Comparison of ENCODE assay signal across 9 cellular contexts in genomic region chr5:119270121-119270565, GRCh38.
DNase-seq lines count a peak whose midpoint lies in the region; ATAC-seq and TF ChIP-seq lines count a peak whose summit lies in the region.
"Had no signal": no experiment of that assay in that cellular context is flagged by ENCODE, and none has a peak within 500 bp of the region (broad histone marks: within the 10 kb centered on the region; RNA-seq: fewer than 3 reads in every experiment).

No MANE protein-coding gene starts in this region.

- no peak for TF ChIP-seq CTCF in RWPE2 (IDR thresholded peaks at IDR 0.05; ENCODE audit: poor library complexity, severe bottlenecking)
- no peak for TF ChIP-seq CTCF in hepatocyte (IDR thresholded peaks at IDR 0.05; ENCODE audit: poor library complexity)

- H3K27ac ChIP-seq in RWPE2 (ENCODE audit: poor library complexity, severe bottlenecking): peak overlapping the region; percentile 97
- peak overlapping the region; percentile 93 for H3K27ac ChIP-seq in hepatocyte
- no peak overlapping the region for H3K27ac ChIP-seq in thymus (ENCODE audit: low read depth)

- peak overlapping the region; percentile 82 for H3K4me2 ChIP-seq in hepatocyte

- H2AFZ ChIP-seq in hepatocyte: no peak overlapping the region

- H4K20me1 ChIP-seq in hepatocyte (ENCODE audit: insufficient read depth, poor library complexity, severe bottlenecking): no peaks in the 10 kb centered on the region

- peaks cover 75% of the 10 kb centered on the region for H3K4me1 Mint-ChIP-seq in activated T-cell treated with anti-CD3 and anti-CD28 coated beads, Interleukin-2, amount 50 U/mL, for 24 hours (ENCODE audit: low read depth)

- peaks cover 55% of the 10 kb centered on the region for H3K36me3 Mint-ChIP-seq in activated T-cell treated with anti-CD3 and anti-CD28 coated beads, Interleukin-2, amount 50 U/mL, for 24 hours (ENCODE audit: low read depth)

- peaks cover 8% of the 10 kb centered on the region for H3K9me3 Mint-ChIP-seq in activated T-cell treated with anti-CD3 and anti-CD28 coated beads, Interleukin-2, amount 50 U/mL, for 24 hours

- DNase-seq in activated T-cell treated with anti-CD3 and anti-CD28 coated beads, Interleukin-2, amount 50 U/mL, for 24 hours: no peak
- no peak for DNase-seq in activated T-cell treated with anti-CD3 and anti-CD28 coated beads, Interleukin-2, amount 50 U/mL, for 48 hours
- DNase-seq in RWPE2 (ENCODE audit: low spot score) (no peak), hepatocyte (ENCODE audit: low spot score) (no peak)
- DNase-seq: MG63 had no signal

- H3K27me3 ChIP-seq in RWPE2 (ENCODE audit: insufficient read depth, poor library complexity, severe bottlenecking) (no peaks in the 10 kb centered on the region), hepatocyte (no peaks in the 10 kb centered on the region), thymus (ENCODE audit: control insufficient read depth, insufficient read depth) (no peaks in the 10 kb centered on the region)
- H3K27me3 ChIP-seq: MG63 had no signal

- H3K4me1 ChIP-seq in RWPE2 (ENCODE audit: insufficient read depth, poor library complexity, severe bottlenecking) (peaks cover 60% of the 10 kb centered on the region), hepatocyte (ENCODE audit: insufficient read depth) (peaks cover 27% of the 10 kb centered on the region), thymus (ENCODE audit: control insufficient read depth, insufficient read depth, low read length) (peaks cover 36% of the 10 kb centered on the region)

- ATAC-seq in RWPE2 (ENCODE audit: low read depth): no peak
- ATAC-seq in GM18502 (IDR thresholded peaks at IDR 0.05; ENCODE audit: poor library complexity, unreplicated experiment): no peak
- no peak for ATAC-seq in GM21825 (IDR thresholded peaks at IDR 0.05; ENCODE audit: unreplicated experiment)
- ATAC-seq in HG03469 (IDR thresholded peaks at IDR 0.05; ENCODE audit: unreplicated experiment): no peak

- WGBS in hepatocyte (ENCODE audit: low lambda C conversion rate, missing lambda C conversion rate): 84% methylated on average over 5 of the region's 5 CpGs
- 68% methylated on average over 5 of the region's 5 CpGs for WGBS in thymus

- H3K27me3 Mint-ChIP-seq in activated T-cell treated with anti-CD3 and anti-CD28 coated beads, Interleukin-2, amount 50 U/mL, for 24 hours: no peaks in the 10 kb centered on the region

- peak overlapping the region; percentile 95 for H3K27ac Mint-ChIP-seq in activated T-cell treated with anti-CD3 and anti-CD28 coated beads, Interleukin-2, amount 50 U/mL, for 24 hours

- H3K36me3 ChIP-seq in RWPE2 (ENCODE audit: low read depth) (peaks cover 5% of the 10 kb centered on the region; the same call in 1 of the 2 replicates), hepatocyte (replicated peaks; ENCODE audit: insufficient read depth, low read depth) (no peaks in the 10 kb centered on the region), thymus (ENCODE audit: control insufficient read depth, insufficient read depth) (no peaks in the 10 kb centered on the region)
- H3K36me3 ChIP-seq: MG63 had no signal

- H3K4me3 ChIP-seq in RWPE2 (ENCODE audit: severe bottlenecking) (peak overlapping the region; percentile 60), hepatocyte (no peak overlapping the region), thymus (ENCODE audit: low read length) (peak overlapping the region; percentile 79)

- H3K9me2 ChIP-seq in hepatocyte (replicated peaks; ENCODE audit: insufficient read depth): no peaks in the 10 kb centered on the region

- H3K4me3 Mint-ChIP-seq in activated T-cell treated with anti-CD3 and anti-CD28 coated beads, Interleukin-2, amount 50 U/mL, for 24 hours: peak overlapping the region; percentile 91

- H3K9me3 ChIP-seq in RWPE2 (ENCODE audit: severe bottlenecking) (no peaks in the 10 kb centered on the region), hepatocyte (ENCODE audit: low read depth) (no peaks in the 10 kb centered on the region), thymus (ENCODE audit: control insufficient read depth) (no peaks in the 10 kb centered on the region)
- H3K9me3 ChIP-seq: MG63 had no signal

- H3K79me2 ChIP-seq in hepatocyte: peaks cover 29% of the 10 kb centered on the region
